Comparison of ENCODE assay signal across 17 cellular contexts in genomic region chrX:54481751-54482150, GRCh38. TPM values are rescaled to one million over a fixed set of nuclear protein-coding genes. Genes with fewer than 3 reads are reported as not detected.
DNase-seq lines count a peak whose midpoint lies in the region; TF ChIP-seq lines count a peak whose summit lies in the region.
"Had no signal": no experiment of that assay in that cellular context is flagged by ENCODE, and none has a peak within 500 bp of the region (broad histone marks: within the 10 kb centered on the region; RNA-seq: fewer than 3 reads in every experiment).

No MANE protein-coding gene starts in this region.

- H3K79me2 ChIP-seq in SK-N-SH (ENCODE audit: insufficient read depth) (peaks cover 13% of the 10 kb centered on the region), neural progenitor cell (ENCODE audit: low read depth) (peaks cover 38% of the 10 kb centered on the region)

- peak overlapping the region; percentile 45 for H3K4me3 Mint-ChIP-seq in neural progenitor cell
- H3K4me3 Mint-ChIP-seq: activated naive CD8-positive, alpha-beta T cell treated with anti-CD3 and anti-CD28 coated beads, Interleukin-2, amount 50 U/mL, for 24 hours; IgD-negative memory B cell had no signal

- no peaks in the 10 kb centered on the region for H3K9me3 ChIP-seq in SK-N-SH
- H3K9me3 ChIP-seq in neural progenitor cell (ENCODE audit: low read depth): no peaks in the 10 kb centered on the region
- H3K9me3 ChIP-seq in MG63: no peaks in the 10 kb centered on the region
- H3K9me3 ChIP-seq: BLaER1 treated with 17β-estradiol and CSF1 and Interleukin-3, amounts not matched to agents 10 nM and 100 nM; Peyer's patch; prostate gland had no signal

- POLR2A ChIA-PET in SK-N-SH (lab: Yijun Ruan, JAX): no interaction called here

- DNase-seq in DMS 273 treated with DMSO at 0.1 percent for 48 hours (lab: John Stamatoyannopoulos, UW): peak; percentile 24
- peak; percentile 51 for DNase-seq in SK-N-SH
- DNase-seq in fibroblast of pulmonary artery (ENCODE audit: low read depth): no peak
- no peak for DNase-seq in neural progenitor cell (ENCODE audit: low spot score)
- no peak for DNase-seq in SW480 (ENCODE audit: low spot score)
- no peak for DNase-seq in C1 segment of cervical spinal cord (lab: John Stamatoyannopoulos, UW)
- DNase-seq in foreskin fibroblast: no peak
- DNase-seq in MG63: no peak
- DNase-seq: activated naive CD8-positive, alpha-beta T cell treated with anti-CD3 and anti-CD28 coated beads, Interleukin-2, amount 50 U/mL, for 24 hours; stimulated activated CD4-positive, alpha-beta T cell treated with anti-CD3 and anti-CD28 coated beads, Interleukin-1b, Interleukin-23, amount 100 ng/mL, for 48 hours; stimulated activated CD8-positive, alpha-beta memory T cell treated with anti-CD3 and anti-CD28 coated beads, Interleukin-4, amount 100 ng/mL, for 48 hours; T-helper 1 cell had no signal

- H3K9me3 Mint-ChIP-seq in neural progenitor cell: peaks cover 12% of the 10 kb centered on the region
- H3K9me3 Mint-ChIP-seq: activated naive CD8-positive, alpha-beta T cell treated with anti-CD3 and anti-CD28 coated beads, Interleukin-2, amount 50 U/mL, for 24 hours had no signal

- no peaks in the 10 kb centered on the region for H4K20me1 ChIP-seq in SK-N-SH (ENCODE audit: insufficient read depth)
- peaks cover 42% of the 10 kb centered on the region for H4K20me1 ChIP-seq in neural progenitor cell (ENCODE audit: low read depth)

- no peak for TF ChIP-seq EP300 in SK-N-SH (IDR thresholded peaks at IDR 0.05; ENCODE audit: borderline replicate concordance in 1 of 2, low read depth in 1 of 2, low read length in 1 of 2)

- CTCF ChIA-PET in SK-N-SH (lab: Yijun Ruan, JAX): no interaction called here

- no peaks in the 10 kb centered on the region for H3K9me2 ChIP-seq in SK-N-SH

- H2AFZ ChIP-seq in SK-N-SH (ENCODE audit: low read depth) (no peak overlapping the region), neural progenitor cell (replicated peaks) (no peak overlapping the region)

- TF ChIP-seq RAD21 in SK-N-SH (IDR thresholded peaks at IDR 0.05; ENCODE audit: low read length): peak; percentile 39

- peaks cover 0 to 33% of the 10 kb centered on the region in 2 experiments; a peak in 1 of 4 replicates for H3K4me1 ChIP-seq in SK-N-SH (ENCODE audit: control insufficient read depth in 1 of 2, insufficient read depth in 2 of 2, low read depth in 1 of 2, low read length in 1 of 2)
- H3K4me1 ChIP-seq in neural progenitor cell: peaks cover 8% of the 10 kb centered on the region
- H3K4me1 ChIP-seq: Peyer's patch, prostate gland had no signal

- H3K36me3 Mint-ChIP-seq in neural progenitor cell: peaks cover 1% of the 10 kb centered on the region
- H3K36me3 Mint-ChIP-seq: IgD-negative memory B cell had no signal

- no peak overlapping the region for H3K4me3 ChIP-seq in SK-N-SH (ENCODE audit: low read depth in 2 of 2, low read length in 1 of 2)
- H3K4me3 ChIP-seq in fibroblast of pulmonary artery (replicated peaks; ENCODE audit: low read depth, low read length): no peak overlapping the region
- no peak overlapping the region for H3K4me3 ChIP-seq in neural progenitor cell
- no peak overlapping the region for H3K4me3 ChIP-seq in foreskin fibroblast (ENCODE audit: low read depth in 1 of 2, low read length in 2 of 2)
- H3K4me3 ChIP-seq in MG63: no peak overlapping the region
- H3K4me3 ChIP-seq: BLaER1 treated with 17β-estradiol and CSF1 and Interleukin-3, amounts not matched to agents 10 nM and 100 nM; coronary artery; Peyer's patch; prostate gland had no signal

- no peak; the same call in 1 of the 2 replicates for TF ChIP-seq CTCF in SK-N-SH (IDR thresholded peaks at IDR 0.05)
- peak; percentile 22 for TF ChIP-seq CTCF in fibroblast of pulmonary artery (IDR thresholded peaks at IDR 0.05; ENCODE audit: low read length, missing control alignments)
- TF ChIP-seq CTCF in neural progenitor cell (IDR thresholded peaks at IDR 0.05): peak; percentile 22
- no peak for TF ChIP-seq CTCF in foreskin fibroblast (IDR thresholded peaks at IDR 0.05; ENCODE audit: low read depth, low read length)

- H3K27ac ChIP-seq in SK-N-SH (ENCODE audit: low read depth in 2 of 2, low read length in 1 of 2) (peak overlapping the region; percentile 41 to 43; a peak in 3 of 4 replicates), neural progenitor cell (no peak overlapping the region)
- H3K27ac ChIP-seq: BLaER1 treated with 17β-estradiol and CSF1 and Interleukin-3, amounts not matched to agents 10 nM and 100 nM; prostate gland had no signal

- H3K27me3 ChIP-seq in SK-N-SH (ENCODE audit: insufficient read depth) (no peaks in the 10 kb centered on the region; the same call in 1 of the 2 replicates), neural progenitor cell (no peaks in the 10 kb centered on the region), MG63 (no peaks in the 10 kb centered on the region)
- H3K27me3 ChIP-seq: Peyer's patch had no signal

- H3K9ac ChIP-seq in SK-N-SH: no peak overlapping the region
- no peak overlapping the region for H3K9ac ChIP-seq in neural progenitor cell
- H3K9ac ChIP-seq: BLaER1 treated with 17β-estradiol and CSF1 and Interleukin-3, amounts not matched to agents 10 nM and 100 nM had no signal

- no peak overlapping the region for H3K4me2 ChIP-seq in SK-N-SH
- H3K4me2 ChIP-seq in neural progenitor cell: no peak overlapping the region
- H3K4me2 ChIP-seq: BLaER1 treated with 17β-estradiol and CSF1 and Interleukin-3, amounts not matched to agents 10 nM and 100 nM had no signal

- H3K27me3 Mint-ChIP-seq in neural progenitor cell (ENCODE audit: insufficient read depth, low read depth): peaks cover 10% of the 10 kb centered on the region
- H3K27me3 Mint-ChIP-seq: activated naive CD8-positive, alpha-beta T cell treated with anti-CD3 and anti-CD28 coated beads, Interleukin-2, amount 50 U/mL, for 24 hours had no signal

- 68% methylated on average over 5 of the region's 5 CpGs for WGBS in SK-N-SH (ENCODE audit: low lambda C conversion rate)

- H3F3A ChIP-seq in SK-N-SH (replicated peaks; ENCODE audit: insufficient read depth) (no peaks in the 10 kb centered on the region), neural progenitor cell (ENCODE audit: low read depth) (no peaks in the 10 kb centered on the region)

- H3K36me3 ChIP-seq in SK-N-SH (replicated peaks in 1 of 2; ENCODE audit: control insufficient read depth in 1 of 2, insufficient read depth in 2 of 2, low read length in 1 of 2) (no peaks in the 10 kb centered on the region), neural progenitor cell (no peaks in the 10 kb centered on the region), MG63 (no peaks in the 10 kb centered on the region)
- H3K36me3 ChIP-seq: BLaER1 treated with 17β-estradiol and CSF1 and Interleukin-3, amounts not matched to agents 10 nM and 100 nM; Peyer's patch; prostate gland had no signal

- H3K27ac Mint-ChIP-seq in neural progenitor cell: peak overlapping the region; percentile 50
- H3K27ac Mint-ChIP-seq: activated naive CD8-positive, alpha-beta T cell treated with anti-CD3 and anti-CD28 coated beads, Interleukin-2, amount 50 U/mL, for 24 hours; IgD-negative memory B cell had no signal

- H3K4me1 Mint-ChIP-seq in neural progenitor cell: peaks cover 42% of the 10 kb centered on the region
- H3K4me1 Mint-ChIP-seq: activated naive CD8-positive, alpha-beta T cell treated with anti-CD3 and anti-CD28 coated beads, Interleukin-2, amount 50 U/mL, for 24 hours had no signal

TF ChIP-seq in SK-N-SH, 30 proteins besides CTCF, POLR2A, EP300 and RAD21 (continues in another document):
- TF ChIP-seq MXI1 (IDR thresholded peaks at IDR 0.05; ENCODE audit: low read depth, low read length) (no peak), GATA2 (CRISPR knock-in tag; IDR thresholded peaks at IDR 0.05) (no peak), GABPA (IDR thresholded peaks at IDR 0.05; ENCODE audit: low read depth) (no peak), TEAD4 (IDR thresholded peaks at IDR 0.05; ENCODE audit: borderline replicate concordance, insufficient read depth) (no peak), SMC3 (IDR thresholded peaks at IDR 0.05; ENCODE audit: low read depth, low read length) (no peak), RCOR1 (IDR thresholded peaks at IDR 0.05; ENCODE audit: low read length) (no peak), FOXJ3 (CRISPR knock-in tag; IDR thresholded peaks at IDR 0.05) (no peak)
- TF ChIP-seq, protein P1, sequence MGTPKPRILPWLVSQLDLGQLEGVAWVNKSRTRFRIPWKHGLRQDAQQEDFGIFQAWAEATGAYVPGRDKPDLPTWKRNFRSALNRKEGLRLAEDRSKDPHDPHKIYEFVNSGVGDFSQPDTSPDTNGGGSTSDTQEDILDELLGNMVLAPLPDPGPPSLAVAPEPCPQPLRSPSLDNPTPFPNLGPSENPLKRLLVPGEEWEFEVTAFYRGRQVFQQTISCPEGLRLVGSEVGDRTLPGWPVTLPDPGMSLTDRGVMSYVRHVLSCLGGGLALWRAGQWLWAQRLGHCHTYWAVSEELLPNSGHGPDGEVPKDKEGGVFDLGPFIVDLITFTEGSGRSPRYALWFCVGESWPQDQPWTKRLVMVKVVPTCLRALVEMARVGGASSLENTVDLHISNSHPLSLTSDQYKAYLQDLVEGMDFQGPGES (IDR thresholded peaks at IDR 0.05; ENCODE audit: low read depth, low read length): no peak
- TF ChIP-seq, protein P2, sequence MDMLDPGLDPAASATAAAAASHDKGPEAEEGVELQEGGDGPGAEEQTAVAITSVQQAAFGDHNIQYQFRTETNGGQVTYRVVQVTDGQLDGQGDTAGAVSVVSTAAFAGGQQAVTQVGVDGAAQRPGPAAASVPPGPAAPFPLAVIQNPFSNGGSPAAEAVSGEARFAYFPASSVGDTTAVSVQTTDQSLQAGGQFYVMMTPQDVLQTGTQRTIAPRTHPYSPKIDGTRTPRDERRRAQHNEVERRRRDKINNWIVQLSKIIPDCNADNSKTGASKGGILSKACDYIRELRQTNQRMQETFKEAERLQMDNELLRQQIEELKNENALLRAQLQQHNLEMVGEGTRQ (IDR thresholded peaks at IDR 0.05; ENCODE audit: borderline replicate concordance, low read depth, low read length): no peak

RNA-seq across cellular contexts. Expression of gene FGD1, which starts 14.3 kb away (rescaled TPM):
- polyA plus RNA-seq in SK-N-SH (2012; rRNA removed): 3.3 and 6.3 TPM in 2 replicates
- 4.1 and 6.3 TPM in 2 replicates for polyA plus RNA-seq in SK-N-SH (2012; cell fraction: cytosol; rRNA removed)
- polyA plus RNA-seq in SK-N-SH (2012; cell fraction: nucleus; rRNA removed): 10.8 and 13.4 TPM in 2 replicates
- 8.8 and 16.4 TPM in 2 replicates for total RNA-seq in neural progenitor cell (ENCODE audit: low replicate concordance)
- total RNA-seq in MG63 (2014; rRNA removed; shearing (Covaris generic); ENCODE audit: low replicate concordance): 8.2 and 10.3 TPM in 2 replicates

RNA-seq across cellular contexts. Expression of gene TSR2, which starts 41.5 kb away (rescaled TPM):
- 23.7 and 32.8 TPM in 2 replicates for polyA plus RNA-seq in SK-N-SH (2012; rRNA removed)
- 37.7 and 44.8 TPM in 2 replicates for polyA plus RNA-seq in SK-N-SH (2012; cell fraction: cytosol; rRNA removed)
- polyA plus RNA-seq in SK-N-SH (2012; cell fraction: nucleus; rRNA removed): 14.6 and 16.1 TPM in 2 replicates
- 13.3 and 15.8 TPM in 2 replicates for total RNA-seq in neural progenitor cell (ENCODE audit: low replicate concordance)
- total RNA-seq in MG63 (2014; rRNA removed; shearing (Covaris generic); ENCODE audit: low replicate concordance): 14.5 and 16.4 TPM in 2 replicates

RNA-seq across cellular contexts. Expression of gene GNL3L, which starts 48.3 kb away (rescaled TPM):
- polyA plus RNA-seq in SK-N-SH (2012; rRNA removed): 16.3 and 19.4 TPM in 2 replicates
- 12.0 and 15.0 TPM in 2 replicates for polyA plus RNA-seq in SK-N-SH (2012; cell fraction: cytosol; rRNA removed)
- polyA plus RNA-seq in SK-N-SH (2012; cell fraction: nucleus; rRNA removed): 21.6 and 27.8 TPM in 2 replicates
- total RNA-seq in neural progenitor cell (ENCODE audit: low replicate concordance): 19.3 and 28.1 TPM in 2 replicates
- 11.0 and 11.8 TPM in 2 replicates for total RNA-seq in MG63 (2014; rRNA removed; shearing (Covaris generic); ENCODE audit: low replicate concordance)

Comparison
In these comparisons a context has a peak if more than half of its experiments do, and no peak if none do; other contexts are left out.
1. DNase-seq: peak in DMS 273 treated with DMSO at 0.1 percent for 48 hours (single experiment) and SK-N-SH (single experiment); none in fibroblast of pulmonary artery (single experiment), neural progenitor cell (single experiment), SW480 (single experiment), C1 segment of cervical spinal cord (0 of 14), foreskin fibroblast (0 of 2) and MG63 (single experiment).
2. CTCF ChIP-seq: peak in fibroblast of pulmonary artery (single experiment) and neural progenitor cell (single experiment); none in SK-N-SH (single experiment) and foreskin fibroblast (single experiment).